ENCODE assay signal across 18 cellular contexts in the genomic region with DNA sequence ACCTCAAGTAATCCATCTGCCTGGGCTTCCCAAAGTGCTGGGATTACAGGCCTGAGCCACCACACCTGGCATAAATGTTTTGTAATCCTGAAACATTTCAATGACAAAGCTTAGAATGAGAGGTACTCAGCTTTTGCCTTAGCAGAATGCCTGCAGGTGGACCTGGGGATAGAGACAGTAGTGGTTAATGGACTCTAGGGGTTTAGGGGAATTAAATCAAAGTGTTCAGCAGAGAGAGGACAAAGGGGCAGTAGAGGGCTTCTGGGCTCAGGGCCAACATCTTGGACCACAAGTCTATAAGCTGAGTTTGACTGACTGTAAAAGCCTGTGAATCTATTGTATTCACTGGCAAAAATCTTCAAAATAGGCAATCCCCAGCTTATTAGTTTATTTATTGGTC.
"Had no signal": no experiment of that assay in that cellular context is flagged by ENCODE, and none has a peak within 500 bp of the region (broad histone marks: within the 10 kb centered on the region; RNA-seq: fewer than 3 reads in every experiment).

No MANE protein-coding gene starts in this region.

- DNase-seq: activated CD4-positive, alpha-beta memory T cell treated with anti-CD3 and anti-CD28 coated beads for 36 hours; activated CD8-positive, alpha-beta memory T cell treated with anti-CD3 and anti-CD28 coated beads, Interleukin-2, amount 10 ng/mL, durations not matched to agents 7 days and 5 days; activated T-cell treated with anti-CD3 and anti-CD28 coated beads, Interleukin-2, amount 50 U/mL, for 1 hour; body of pancreas; central memory CD4-positive, alpha-beta T cell; colonic mucosa; esophagus squamous epithelium; hypothalamus; left ventricle myocardium inferior; naive thymus-derived CD8-positive, alpha-beta T cell; stimulated activated CD4-positive, alpha-beta T cell treated with anti-CD3 and anti-CD28 coated beads, Interleukin-2, amount 100 ng/mL, for 48 hours; stimulated activated naive B cell treated with anti-CD40 and anti-IgM and Interleukin-4, amounts not matched to agents 10 μg/mL and 1 μg/mL and 100 μg/mL, for 72 hours; thyroid gland had no signal

- H3K4me3 ChIP-seq: body of pancreas, colonic mucosa, esophagus squamous epithelium, left ventricle myocardium inferior, thyroid gland had no signal

- H3K36me3 Mint-ChIP-seq: activated CD4-positive, alpha-beta memory T cell treated with anti-CD3 and anti-CD28 coated beads for 36 hours; activated CD8-positive, alpha-beta memory T cell treated with anti-CD3 and anti-CD28 coated beads, Interleukin-2, amount 10 ng/mL, durations not matched to agents 7 days and 5 days; activated naive CD4-positive, alpha-beta T cell treated with anti-CD3 and anti-CD28 coated beads, Interleukin-2, amount 50 U/mL, for 72 hours; memory B cell; naive thymus-derived CD8-positive, alpha-beta T cell; stimulated activated naive B cell treated with anti-CD40 and anti-IgM and Interleukin-4, amounts not matched to agents 10 μg/mL and 1 μg/mL and 100 μg/mL, for 72 hours had no signal

- H3K36me3 ChIP-seq: colonic mucosa, esophagus squamous epithelium, left ventricle myocardium inferior, neutrophil, thyroid gland had no signal

- H3K9me3 ChIP-seq: body of pancreas, colonic mucosa, esophagus squamous epithelium, left ventricle myocardium inferior, neutrophil, thyroid gland had no signal

- H3K27ac Mint-ChIP-seq: activated CD4-positive, alpha-beta memory T cell treated with anti-CD3 and anti-CD28 coated beads for 36 hours; activated CD8-positive, alpha-beta memory T cell treated with anti-CD3 and anti-CD28 coated beads, Interleukin-2, amount 10 ng/mL, durations not matched to agents 7 days and 5 days; activated naive CD4-positive, alpha-beta T cell treated with anti-CD3 and anti-CD28 coated beads, Interleukin-2, amount 50 U/mL, for 72 hours; memory B cell; naive thymus-derived CD8-positive, alpha-beta T cell; stimulated activated naive B cell treated with anti-CD40 and anti-IgM and Interleukin-4, amounts not matched to agents 10 μg/mL and 1 μg/mL and 100 μg/mL, for 72 hours had no signal

- H3K27ac ChIP-seq: body of pancreas, colonic mucosa, esophagus squamous epithelium, left ventricle myocardium inferior, neutrophil, parathyroid adenoma, thyroid gland, VCaP had no signal

- H3K27me3 Mint-ChIP-seq: activated CD8-positive, alpha-beta memory T cell treated with anti-CD3 and anti-CD28 coated beads, Interleukin-2, amount 10 ng/mL, durations not matched to agents 7 days and 5 days; memory B cell had no signal

- H3K27me3 ChIP-seq: body of pancreas, colonic mucosa, thyroid gland had no signal

- ATAC-seq: activated CD8-positive, alpha-beta memory T cell treated with anti-CD3 and anti-CD28 coated beads, Interleukin-2, amount 10 ng/mL, durations not matched to agents 7 days and 5 days; activated naive CD4-positive, alpha-beta T cell treated with anti-CD3 and anti-CD28 coated beads, Interleukin-2, amount 50 U/mL, for 72 hours; body of pancreas; naive thymus-derived CD8-positive, alpha-beta T cell; stimulated activated naive B cell treated with anti-CD40 and anti-IgM and Interleukin-4, amounts not matched to agents 10 μg/mL and 1 μg/mL and 100 μg/mL, for 72 hours had no signal

- H3K4me3 Mint-ChIP-seq: activated CD4-positive, alpha-beta memory T cell treated with anti-CD3 and anti-CD28 coated beads for 36 hours; activated CD8-positive, alpha-beta memory T cell treated with anti-CD3 and anti-CD28 coated beads, Interleukin-2, amount 10 ng/mL, durations not matched to agents 7 days and 5 days; memory B cell; naive thymus-derived CD8-positive, alpha-beta T cell; stimulated activated naive B cell treated with anti-CD40 and anti-IgM and Interleukin-4, amounts not matched to agents 10 μg/mL and 1 μg/mL and 100 μg/mL, for 72 hours had no signal
